Comparison of ENCODE assay signal across 19 cellular contexts in the genomic region with DNA sequence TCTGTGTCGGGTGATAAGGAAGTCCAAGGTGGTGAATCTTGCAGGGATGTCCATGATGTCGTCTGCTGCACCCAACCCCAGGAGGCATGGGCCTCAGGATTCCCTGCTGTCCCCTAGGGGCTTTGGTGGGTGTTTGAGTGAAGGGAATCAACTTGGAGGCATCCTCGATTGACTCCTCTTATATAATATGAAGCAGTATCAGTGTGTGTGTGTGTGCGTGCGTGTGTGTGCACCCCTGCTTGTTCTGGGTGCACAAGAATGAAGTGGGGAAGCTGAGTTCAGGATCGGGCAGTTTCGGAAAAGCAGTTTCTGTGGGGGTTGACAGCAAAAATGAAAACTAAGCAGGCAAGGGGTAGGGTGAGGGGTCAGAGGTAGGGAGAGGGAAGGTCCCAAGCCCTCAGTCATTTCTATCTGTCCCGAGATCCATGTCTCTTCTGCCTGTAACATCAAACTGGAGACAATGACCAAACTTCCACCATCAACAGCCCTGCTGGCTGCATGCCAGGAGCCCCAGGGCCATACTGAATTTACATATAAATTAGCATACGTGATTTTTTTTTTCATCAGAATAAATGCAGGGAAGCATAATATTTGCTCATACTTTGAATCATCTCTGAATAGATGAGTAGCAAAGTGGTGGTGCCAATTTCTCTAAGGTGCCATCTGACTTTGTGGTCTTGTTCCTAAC. TPM values are rescaled to one million over a fixed set of nuclear protein-coding genes. Genes with fewer than 3 reads are reported as not detected.
DNase-seq lines count a peak whose midpoint lies in the region; ATAC-seq, FAIRE-seq and TF ChIP-seq lines count a peak whose summit lies in the region.
"Had no signal": no experiment of that assay in that cellular context is flagged by ENCODE, and none has a peak within 500 bp of the region (broad histone marks: within the 10 kb centered on the region; RNA-seq: fewer than 3 reads in every experiment).

No MANE protein-coding gene starts in this region.

- H3K36me3 ChIP-seq in NT2/D1 (ENCODE audit: insufficient read depth, insufficient read length, low read length) (no peaks in the 10 kb centered on the region), pancreas (no peaks in the 10 kb centered on the region)

- H3K9me3 ChIP-seq in NT2/D1 (ENCODE audit: insufficient read depth, low read length) (no peaks in the 10 kb centered on the region), pancreas (no peaks in the 10 kb centered on the region)
- H3K9me3 ChIP-seq: A549 had no signal

- FAIRE-seq in pancreas (lab: Jason Lieb, UNC): no peak
- FAIRE-seq: A549, GM12878 had no signal

- H3K27ac ChIP-seq in dorsolateral prefrontal cortex (peak overlapping the region in 43 of 59 donors; percentile 2 to 86 (median 67)), pancreas (no peak overlapping the region)
- H3K27ac ChIP-seq: A549, KMS-11 had no signal

- H3K4me3 ChIP-seq in NT2/D1 (ENCODE audit: insufficient read length, low read depth): no peak overlapping the region
- H3K4me3 ChIP-seq in dorsolateral prefrontal cortex: peak overlapping the region; percentile 38 to 86 (median 68)
- H3K4me3 ChIP-seq in retinal pigment epithelial cell (ENCODE audit: low read length): peak overlapping the region; percentile 45
- no peak overlapping the region for H3K4me3 ChIP-seq in pancreas
- H3K4me3 ChIP-seq: A549, GM12878 had no signal

- DNase-seq in ELF-1 (ENCODE audit: low read depth, low spot score) (peak; percentile 27), NT2/D1 (ENCODE audit: low read depth, low spot score) (peak; percentile 22), dorsolateral prefrontal cortex (no peak), retinal pigment epithelial cell (ENCODE audit: low read depth) (no peak), ureter (ENCODE audit: low spot score) (no peak), SIG-M5 treated with dmso at 0.1 percent for 504 hours (lab: John Stamatoyannopoulos, UW; ENCODE audit: unreplicated experiment) (no peak), HuH-7.5 (ENCODE audit: low spot score) (no peak), pancreas (no peak)
- DNase-seq: CD4-positive, alpha-beta T cell; DMS153; GF-D8; MV-4-11; NCI-H187; NCI-H226; RPMI8226; SHP77 treated with DMSO at 0.1 percent for 48 hours had no signal

- H3K27me3 ChIP-seq in NT2/D1 (ENCODE audit: insufficient read depth, insufficient read length) (peaks cover 4% of the 10 kb centered on the region), dorsolateral prefrontal cortex (peaks cover 0 to 13% (median 0%) of the 10 kb centered on the region in 45 donors), pancreas (peaks cover 4 to 30% (median 9%) of the 10 kb centered on the region in 4 donors)

- TF ChIP-seq CTCF in dorsolateral prefrontal cortex (IDR thresholded peaks at IDR 0.05 in 54 of 56, conservative IDR thresholded peaks at IDR 0.05 in 2 of 56; ENCODE audit: low read depth in 1 of 56, partially characterized antibody in 56 of 56) (no peak), retinal pigment epithelial cell (conservative IDR thresholded peaks at IDR 0.05; ENCODE audit: low read depth, low read length) (no peak), pancreas (IDR thresholded peaks at IDR 0.05) (no peak)

- 71 to 80% methylated on average over 9 of the region's 9 CpGs for WGBS in pancreas, 2 donors

- H3K9ac ChIP-seq in NT2/D1 (ENCODE audit: insufficient read length, low read depth): no peak overlapping the region
- H3K9ac ChIP-seq: KMS-11 had no signal

- H3K4me1 ChIP-seq in NT2/D1 (ENCODE audit: insufficient read depth, insufficient read length) (peaks cover 11% of the 10 kb centered on the region), pancreas (peaks cover 7 to 12% (median 10%) of the 10 kb centered on the region in 3 donors)
- H3K4me1 ChIP-seq: A549 had no signal

- intact Hi-C loops in dorsolateral prefrontal cortex (cut with DNase I): loop anchor here (5.0 to 10.0 kb wide), 7 partner anchors 98 to 302 kb away; no protein-coding TSS in a partner anchor
- intact Hi-C loops in pancreas (cut with DNase I): no loop called here

- no peak for ATAC-seq in pancreas
- ATAC-seq: A549, GM12878 had no signal

RNA-seq across cellular contexts. Expression of a gene that starts 2.0 kb away (rescaled TPM):
- total RNA-seq in dorsolateral prefrontal cortex (100 to 1,000 TPM; 122 to 220 (median 161) TPM), ureter (9.9 TPM), pancreas (1 to 10 TPM in 2 of 6 donors, under 1 TPM in 4; 0.12 to 4.4 (median 0.67) TPM)
- polyA plus RNA-seq in pancreas: under 1 TPM; 0.04 to 0.45 TPM
- total RNA-seq: CD4-positive, alpha-beta T cell; GM12878 had no signal
- polyA plus RNA-seq: A549, GM12878 had no signal

Comparison
In these comparisons a context has a peak if more than half of its experiments do, and no peak if none do; other contexts are left out.
1. DNase-seq: peak in ELF-1 (single experiment) and NT2/D1 (single experiment); none in dorsolateral prefrontal cortex (0 of 10), retinal pigment epithelial cell (single experiment), ureter (single experiment), SIG-M5 treated with dmso at 0.1 percent for 504 hours (single experiment), HuH-7.5 (single experiment) and pancreas (0 of 6).
2. H3K4me3 ChIP-seq: peak in dorsolateral prefrontal cortex (59 of 59) and retinal pigment epithelial cell (single experiment); none in NT2/D1 (single experiment) and pancreas (0 of 4).
3. H3K27ac ChIP-seq: peak in dorsolateral prefrontal cortex (43 of 59); none in pancreas (0 of 4).
4. RNA of a gene that starts 2.0 kb away (total RNA-seq): 122 to 220 TPM in dorsolateral prefrontal cortex; 9.9 TPM in ureter (single experiment) and 0.12 to 4.4 TPM in pancreas; every median in the first group is over 10 times any median in the second.
5. intact Hi-C loops: an anchor here in dorsolateral prefrontal cortex (5.0 to 10.0 kb wide); none called in pancreas.